14 cellular contexts compared by ENCODE assay signal in the genomic region with DNA sequence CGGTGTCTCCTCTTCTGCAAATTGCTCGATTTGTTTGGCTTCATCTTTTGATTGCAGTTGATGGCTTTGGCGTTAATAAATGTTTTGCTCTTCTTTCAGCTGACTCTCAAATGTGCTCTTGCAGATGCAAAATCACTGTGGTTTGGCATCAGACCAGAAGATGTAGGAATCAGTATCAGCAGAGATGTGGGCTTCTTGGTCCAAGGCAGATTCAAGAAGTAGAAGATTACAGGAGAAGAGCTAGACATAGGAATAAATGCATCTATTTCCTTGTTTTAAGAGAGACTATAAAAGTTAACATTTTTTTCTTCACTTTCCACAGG. TPM values are rescaled to one million over a fixed set of nuclear protein-coding genes. Genes with fewer than 3 reads are reported as not detected.
DNase-seq lines count a peak whose midpoint lies in the region; TF ChIP-seq lines count a peak whose summit lies in the region.
"Had no signal": no experiment of that assay in that cellular context is flagged by ENCODE, and none has a peak within 500 bp of the region (broad histone marks: within the 10 kb centered on the region; RNA-seq: fewer than 3 reads in every experiment).

No MANE protein-coding gene starts in this region.

- H3K4me3 ChIP-seq in esophagus muscularis mucosa, result no peak overlapping the region
- no peak overlapping the region for H3K4me3 ChIP-seq in testis
- H3K4me3 ChIP-seq in trophoblast cell (ENCODE audit: low read depth, low read length), result no peak overlapping the region

- no peak overlapping the region for H2BK12ac ChIP-seq in trophoblast cell (ENCODE audit: low read length)

- H2BK5ac ChIP-seq in trophoblast cell (ENCODE audit: low read depth, low read length, poor library complexity), result no peak overlapping the region

- H3K79me1 ChIP-seq in trophoblast cell (ENCODE audit: low read length), result peaks cover 6% of the 10 kb centered on the region

- no peak overlapping the region for H4K12ac ChIP-seq in trophoblast cell (ENCODE audit: low read depth, low read length)

- H3K4me1 ChIP-seq in esophagus muscularis mucosa, result peaks cover 7 to 44% (median 30%) of the 10 kb centered on the region in 4 donors
- peaks cover 12% of the 10 kb centered on the region for H3K4me1 ChIP-seq in testis
- H3K4me1 ChIP-seq in trophoblast cell (ENCODE audit: control insufficient read depth in 1 of 2, insufficient read depth in 2 of 2, low read length in 2 of 2), result no peaks in the 10 kb centered on the region

- H3K27ac ChIP-seq in esophagus muscularis mucosa (replicated peaks in 1 of 4), result peak overlapping the region; percentile 50 to 80 (median 64)
- no peak overlapping the region for H3K27ac ChIP-seq in testis
- no peak overlapping the region for H3K27ac ChIP-seq in trophoblast cell (ENCODE audit: low read depth, low read length)
- H3K27ac ChIP-seq: 22Rv1 had no signal

- H3K79me2 ChIP-seq in trophoblast cell (ENCODE audit: control insufficient read depth, insufficient read depth, low read length, poor library complexity), result no peaks in the 10 kb centered on the region

- no peak overlapping the region for H2AK5ac ChIP-seq in trophoblast cell (ENCODE audit: low read length)

- H3K27me3 ChIP-seq in esophagus muscularis mucosa (no peaks in the 10 kb centered on the region), testis (no peaks in the 10 kb centered on the region), trophoblast cell (ENCODE audit: insufficient read depth, low read length) (no peaks in the 10 kb centered on the region)

- 45% methylated on average over 3 of the region's 3 CpGs for WGBS in esophagus muscularis mucosa
- 54 to 76% methylated on average over 3 of the region's 3 CpGs for WGBS in testis, 2 donors
- WGBS in trophoblast cell (ENCODE audit: extremely low coverage, insufficient coverage, insufficient read length), result no CpG with 5 or more reads among the region's 3 CpGs

- TF ChIP-seq POLR2A in esophagus muscularis mucosa (IDR thresholded peaks at IDR 0.05; ENCODE audit: low read depth) (no peak), testis (IDR thresholded peaks at IDR 0.05) (no peak)

- H3K4me2 ChIP-seq in trophoblast cell (ENCODE audit: low read length), result no peak overlapping the region

- no peak overlapping the region for H3K23ac ChIP-seq in trophoblast cell (ENCODE audit: low read length)

- H2AFZ ChIP-seq in trophoblast cell (ENCODE audit: insufficient read depth, low read length, poor library complexity), result no peak overlapping the region

- no peaks in the 10 kb centered on the region for H3K9me3 ChIP-seq in esophagus muscularis mucosa
- no peaks in the 10 kb centered on the region for H3K9me3 ChIP-seq in testis
- no peaks in the 10 kb centered on the region for H3K9me3 ChIP-seq in trophoblast cell (ENCODE audit: insufficient read depth, low read depth, low read length)

- H3K14ac ChIP-seq in trophoblast cell (ENCODE audit: low read length), result no peak overlapping the region

- no peak overlapping the region for H4K8ac ChIP-seq in trophoblast cell (ENCODE audit: low read depth, low read length)

- H2BK120ac ChIP-seq in trophoblast cell (ENCODE audit: insufficient read depth, low read length, poor library complexity), result no peak overlapping the region

- no peak overlapping the region for H3K4ac ChIP-seq in trophoblast cell (ENCODE audit: low read depth, low read length)

- H3K18ac ChIP-seq in trophoblast cell (ENCODE audit: low read length), result no peak overlapping the region

- H3K9ac ChIP-seq in trophoblast cell (ENCODE audit: low read length), result no peak overlapping the region

- H4K91ac ChIP-seq in trophoblast cell (ENCODE audit: low read depth, low read length), result no peak overlapping the region

- DNase-seq in DMS 273 (lab: John Stamatoyannopoulos, UW; ENCODE audit: unreplicated experiment) (peak; percentile 7), DMS 273 treated with DMSO at 0.1 percent for 48 hours (lab: John Stamatoyannopoulos, UW) (no peak), RPMI7951 (ENCODE audit: low read depth) (peak; percentile 43), esophagus muscularis mucosa (ENCODE audit: extremely low spot score) (no peak), testis (peak; percentile 16), NCI-H146 (lab: John Stamatoyannopoulos, UW) (no peak), trophoblast cell (no peak), NCI-H510A (lab: John Stamatoyannopoulos, UW) (no peak)
- DNase-seq: activated CD4-positive, alpha-beta T cell treated with anti-CD3 and anti-CD28 coated beads, Interleukin-2, amount 50 U/mL, for 4 hours; activated gamma-delta T cell treated with Interleukin-2 at 50 U/mL for 16 hours; DND-41; NCI-H2029; T-helper 17 cell had no signal

- H3K36me3 ChIP-seq in esophagus muscularis mucosa (no peaks in the 10 kb centered on the region), testis (ENCODE audit: low read depth, missing control alignments) (no peaks in the 10 kb centered on the region), trophoblast cell (ENCODE audit: control insufficient read depth in 1 of 2, insufficient read depth in 2 of 2, low read length in 2 of 2) (no peaks in the 10 kb centered on the region)

- TF ChIP-seq CTCF in esophagus muscularis mucosa (IDR thresholded peaks at IDR 0.05) (no peak), testis (IDR thresholded peaks at IDR 0.05) (no peak)

- intact Hi-C loops in esophagus muscularis mucosa (cut with DNase I) (no loop called here), testis (cut with DNase I; ENCODE audit: low total_unique reads) (no loop called here)

- no peak for TF ChIP-seq EP300 in esophagus muscularis mucosa (IDR thresholded peaks at IDR 0.05)

RNA-seq across cellular contexts. Expression of a gene that starts 59.8 kb away (rescaled TPM):
- 25.9 and 29.9 TPM in 2 replicates for total RNA-seq in RPMI7951 (2014; rRNA removed; shearing (Covaris generic))
- total RNA-seq in esophagus muscularis mucosa, result 10 to 100 TPM; 43.8 to 86.3 (median 50.9) TPM
- total RNA-seq in testis, result 10 to 100 TPM; 41.9 to 57.7 TPM
- 43.9 TPM for polyA plus RNA-seq in testis (ENCODE audit: insufficient read depth, low read depth, low replicate concordance)
- polyA plus RNA-seq in trophoblast cell (2013), result 72.6 and 72.7 TPM in 2 replicates

Comparison
In these comparisons a context has a peak if more than half of its experiments do, and no peak if none do; other contexts are left out.
1. DNase-seq: peak in DMS 273 (single experiment), RPMI7951 (single experiment) and testis (single experiment); none in DMS 273 treated with DMSO at 0.1 percent for 48 hours (single experiment), esophagus muscularis mucosa (single experiment), NCI-H146 (single experiment), trophoblast cell (0 of 2) and NCI-H510A (single experiment).
2. H3K27ac ChIP-seq: peak in esophagus muscularis mucosa (4 of 4); none in testis (0 of 2) and trophoblast cell (single experiment).